Comparison of ENCODE assay signal across 22 cellular contexts in genomic region chr7:35565927-35566326, GRCh38.
DNase-seq lines count a peak whose midpoint lies in the region; ATAC-seq, FAIRE-seq and TF ChIP-seq lines count a peak whose summit lies in the region.
"Had no signal": no experiment of that assay in that cellular context is flagged by ENCODE, and none has a peak within 500 bp of the region (broad histone marks: within the 10 kb centered on the region; RNA-seq: fewer than 3 reads in every experiment).

No MANE protein-coding gene starts in this region.

- TF ChIP-seq RAD21 in HepG2 (CRISPR knock-in tag; IDR thresholded peaks at IDR 0.05) = no peak

- ATAC-seq in HepG2 = no peak
- ATAC-seq: PC-3, SK-N-SH treated with all-trans-retinoic acid at 6 μM for 48 hours had no signal

- H3K4me3 ChIP-seq in HEK293 (ENCODE audit: low read depth, low read length) = no peak overlapping the region
- no peak overlapping the region for H3K4me3 ChIP-seq in coronary artery
- H3K4me3 ChIP-seq in smooth muscle cell = no peak overlapping the region
- no peak overlapping the region for H3K4me3 ChIP-seq in HepG2 (replicated peaks in 1 of 3; ENCODE audit: insufficient read depth in 1 of 3, low read depth in 2 of 3, low read length in 3 of 3)
- H3K4me3 ChIP-seq: spleen, suprapubic skin had no signal

- POLR2A ChIA-PET in HEK293 (lab: Yijun Ruan, JAX) (no interaction called here), HepG2 (lab: Yijun Ruan, JAX) (no interaction called here)

- CTCF ChIA-PET in HEK293 (lab: Yijun Ruan, JAX) (interaction anchor here (0.7 kb wide), 1 partner anchor 43 kb away, joined by 3 read pairs; no protein-coding TSS in a partner anchor), HepG2 (lab: Yijun Ruan, JAX; ENCODE audit: low intra/inter-chr PET ratio, low total read pairs) (no interaction called here)

- H3K4me1 ChIP-seq in HEK293 (ENCODE audit: control insufficient read depth, insufficient read depth, low read length) (no peaks in the 10 kb centered on the region), smooth muscle cell (ENCODE audit: low read depth) (no peaks in the 10 kb centered on the region), HepG2 (ENCODE audit: insufficient read depth, low read length) (no peaks in the 10 kb centered on the region)
- H3K4me1 ChIP-seq: Caco-2, suprapubic skin had no signal

- no peaks in the 10 kb centered on the region for H3K27me3 ChIP-seq in smooth muscle cell (ENCODE audit: low read depth)
- peaks cover 0 to 15% of the 10 kb centered on the region in 2 experiments; a peak in 1 of 5 replicates for H3K27me3 ChIP-seq in HepG2 (ENCODE audit: control insufficient read depth in 1 of 2, insufficient read depth in 2 of 2, low read length in 2 of 2)
- H3K27me3 ChIP-seq: spleen, suprapubic skin had no signal

- no peaks in the 10 kb centered on the region for H3F3A ChIP-seq in smooth muscle cell (ENCODE audit: low read depth)

- BruUV-seq in HepG2 (replicated peaks; lab: Mats Ljungman, UMichigan) = no TSS peak

- H3K79me2 ChIP-seq in smooth muscle cell (ENCODE audit: low read depth) (no peaks in the 10 kb centered on the region), HepG2 (ENCODE audit: insufficient read depth, low read length) (no peaks in the 10 kb centered on the region)

- no peaks in the 10 kb centered on the region for H3K9me3 ChIP-seq in HEK293 (ENCODE audit: control insufficient read depth, insufficient read depth, low read depth, low read length)
- peaks cover 4% of the 10 kb centered on the region for H3K9me3 ChIP-seq in smooth muscle cell (replicated peaks; ENCODE audit: low read depth)
- no peaks in the 10 kb centered on the region for H3K9me3 ChIP-seq in HepG2 (ENCODE audit: low read length)
- H3K9me3 ChIP-seq: Caco-2, spleen, suprapubic skin had no signal

- H4K20me1 ChIP-seq in smooth muscle cell (ENCODE audit: low read depth) (no peaks in the 10 kb centered on the region), HepG2 (ENCODE audit: insufficient read depth, low read length) (no peaks in the 10 kb centered on the region)

- H3K27ac ChIP-seq in HEK293 (ENCODE audit: extremely low read depth, low read depth, low read length) = no peak overlapping the region
- no peak overlapping the region for H3K27ac ChIP-seq in coronary artery
- H3K27ac ChIP-seq in smooth muscle cell (ENCODE audit: low read depth) = no peak overlapping the region
- no peak overlapping the region for H3K27ac ChIP-seq in HepG2 (ENCODE audit: extremely low read length, insufficient read depth, low read length)
- H3K27ac ChIP-seq: HL-60, KMS-11, spleen, suprapubic skin had no signal

- in situ Hi-C loops in HepG2 (cut with HindIII; ENCODE audit: extremely low pct_ligation_motif_present, low pct_unique_long_range_greater_than_20kb) = no loop called here

- no peak overlapping the region for H2AFZ ChIP-seq in smooth muscle cell (ENCODE audit: low read depth)
- H2AFZ ChIP-seq in HepG2 (ENCODE audit: low read length) = no peak overlapping the region

- no peak for FAIRE-seq in HepG2 (lab: Jason Lieb, UNC)
- FAIRE-seq: GM12892, TTC549 had no signal

- TF ChIP-seq CTCF in HEK293 (tag by site-specific recombination; IDR thresholded peaks at IDR 0.05) (no peak), coronary artery (IDR thresholded peaks at IDR 0.05) (no peak), smooth muscle cell (IDR thresholded peaks at IDR 0.05; ENCODE audit: borderline replicate concordance, insufficient read depth, poor library complexity, severe bottlenecking) (no peak), HepG2 (CRISPR knock-in tag; IDR thresholded peaks at IDR 0.05) (no peak)

- TF ChIP-seq POLR2A in HepG2 (IDR thresholded peaks at IDR 0.05; ENCODE audit: insufficient read depth in 1 of 2, low read depth in 2 of 2, low read length in 2 of 2) = no peak

- H3K36me3 ChIP-seq in HEK293 (ENCODE audit: control insufficient read depth in 2 of 2, insufficient read depth in 1 of 2, low read length in 2 of 2) (no peaks in the 10 kb centered on the region), smooth muscle cell (ENCODE audit: low read depth) (no peaks in the 10 kb centered on the region), HepG2 (replicated peaks in 1 of 2; ENCODE audit: control insufficient read depth in 1 of 2, insufficient read depth in 2 of 2, low read length in 2 of 2) (no peaks in the 10 kb centered on the region)
- H3K36me3 ChIP-seq: spleen, suprapubic skin had no signal

- DNase-seq in COR-L47 (lab: John Stamatoyannopoulos, UW) (peak; percentile 36), NCI-H345 treated with DMSO at 0.1 percent for 48 hours (lab: John Stamatoyannopoulos, UW; ENCODE audit: unreplicated experiment) (peak; percentile 58), coronary artery (ENCODE audit: low spot score) (peak; percentile 28), GM19238 (ENCODE audit: insufficient read length, low spot score) (no peak), smooth muscle cell (lab: John Stamatoyannopoulos, UW; ENCODE audit: unreplicated experiment) (no peak), HepG2 (ENCODE audit: low spot score) (no peak), head of caudate nucleus (no peak)
- DNase-seq: activated CD4-positive, alpha-beta T cell treated with anti-CD3 and anti-CD28 coated beads for 4 hours; activated CD8-positive, alpha-beta memory T cell treated with anti-CD3 and anti-CD28 coated beads, Interleukin-2, amount 50 U/mL, for 4 hours; activated gamma-delta T cell; Caco-2; kidney glomerular epithelial cell; NCI-H1092; PC-3; spleen had no signal

- no peak overlapping the region for H3K4me2 ChIP-seq in smooth muscle cell
- H3K4me2 ChIP-seq in HepG2 (ENCODE audit: low read depth, low read length) = no peak overlapping the region
- H3K4me2 ChIP-seq: KMS-11 had no signal

- intact Hi-C loops in HepG2 (cut with micrococcal nuclease; ENCODE audit: unreplicated experiment) (no loop called here), head of caudate nucleus (cut with DNase I) (no loop called here)

- 79% methylated on average over 3 of the region's 3 CpGs for WGBS in smooth muscle cell (ENCODE audit: low lambda C conversion rate)
- 0% methylated on average over 3 of the region's 3 CpGs for WGBS in HepG2 (ENCODE audit: low lambda C conversion rate)

- TF ChIP-seq EP300 in HepG2 (IDR thresholded peaks at IDR 0.05; ENCODE audit: low read depth in 2 of 2, low read length in 2 of 2) (no peak), HepG2 (CRISPR knock-in tag; IDR thresholded peaks at IDR 0.05; ENCODE audit: borderline replicate concordance) (no peak)

- H3K9ac ChIP-seq in smooth muscle cell (ENCODE audit: low read depth) (no peak overlapping the region), HepG2 (ENCODE audit: insufficient read depth, low read depth, low read length) (no peak overlapping the region)
- H3K9ac ChIP-seq: KMS-11 had no signal

TF ChIP-seq in HEK293, 187 proteins besides CTCF, POLR2A, EP300 and RAD21 (continues in another document):
- TF ChIP-seq ZNF558 (tag by site-specific recombination; IDR thresholded peaks at IDR 0.05) (0 out of 2 replicates have a peak, but pooled peaks have one; percentile 22), ZNF791 (tag by site-specific recombination; IDR thresholded peaks at IDR 0.05) (no peak), ZNF155 (tag by site-specific recombination; IDR thresholded peaks at IDR 0.05) (no peak), ZNF571 (tag by site-specific recombination; IDR thresholded peaks at IDR 0.05) (no peak), YY1 (tag by site-specific recombination; IDR thresholded peaks at IDR 0.05) (no peak), ZBTB26 (tag by site-specific recombination; optimal IDR thresholded peaks at IDR 0.05) (no peak), SCRT2 (tag by site-specific recombination; IDR thresholded peaks at IDR 0.05) (peak; percentile 77), TRIM28 (IDR thresholded peaks at IDR 0.05; ENCODE audit: borderline replicate concordance, low read length) (no peak), KLF9 (tag by site-specific recombination; IDR thresholded peaks at IDR 0.05; ENCODE audit: low read depth) (no peak), SP7 (tag by site-specific recombination; IDR thresholded peaks at IDR 0.05) (no peak)

TF ChIP-seq in HepG2, 621 proteins besides CTCF, POLR2A, EP300 and RAD21 (continues in another document):
- TF ChIP-seq TERF1 (CRISPR knock-in tag; IDR thresholded peaks at IDR 0.05) (no peak), ZSCAN29 (CRISPR knock-in tag; conservative IDR thresholded peaks at IDR 0.05) (no peak), GATAD2A (CRISPR knock-in tag; IDR thresholded peaks at IDR 0.05) (no peak), ZNF264 (CRISPR knock-in tag; IDR thresholded peaks at IDR 0.05) (no peak), ZNF317 (CRISPR knock-in tag; IDR thresholded peaks at IDR 0.05) (no peak), ZNF207 (IDR thresholded peaks at IDR 0.05; ENCODE audit: borderline replicate concordance) (no peak), TEAD2 (CRISPR knock-in tag; IDR thresholded peaks at IDR 0.05) (no peak), ZNF557 (CRISPR knock-in tag; IDR thresholded peaks at IDR 0.05) (no peak), GPN1 (CRISPR knock-in tag; IDR thresholded peaks at IDR 0.05; ENCODE audit: borderline replicate concordance) (no peak), CEBPB (IDR thresholded peaks at IDR 0.05; ENCODE audit: borderline replicate concordance, low read depth, low read length) (no peak), ZBTB37 (CRISPR knock-in tag; IDR thresholded peaks at IDR 0.05) (no peak), HNRNPLL (IDR thresholded peaks at IDR 0.05; ENCODE audit: low read depth, low read length, poor library complexity, severe bottlenecking) (no peak)

Comparison
In these comparisons a context has a peak if more than half of its experiments do, and no peak if none do; other contexts are left out.
1. DNase-seq: peak in COR-L47 (single experiment), NCI-H345 treated with DMSO at 0.1 percent for 48 hours (single experiment) and coronary artery (single experiment); none in GM19238 (single experiment), smooth muscle cell (single experiment), HepG2 (single experiment) and head of caudate nucleus (0 of 42).